10 cellular contexts compared by ENCODE assay signal in the genomic region with DNA sequence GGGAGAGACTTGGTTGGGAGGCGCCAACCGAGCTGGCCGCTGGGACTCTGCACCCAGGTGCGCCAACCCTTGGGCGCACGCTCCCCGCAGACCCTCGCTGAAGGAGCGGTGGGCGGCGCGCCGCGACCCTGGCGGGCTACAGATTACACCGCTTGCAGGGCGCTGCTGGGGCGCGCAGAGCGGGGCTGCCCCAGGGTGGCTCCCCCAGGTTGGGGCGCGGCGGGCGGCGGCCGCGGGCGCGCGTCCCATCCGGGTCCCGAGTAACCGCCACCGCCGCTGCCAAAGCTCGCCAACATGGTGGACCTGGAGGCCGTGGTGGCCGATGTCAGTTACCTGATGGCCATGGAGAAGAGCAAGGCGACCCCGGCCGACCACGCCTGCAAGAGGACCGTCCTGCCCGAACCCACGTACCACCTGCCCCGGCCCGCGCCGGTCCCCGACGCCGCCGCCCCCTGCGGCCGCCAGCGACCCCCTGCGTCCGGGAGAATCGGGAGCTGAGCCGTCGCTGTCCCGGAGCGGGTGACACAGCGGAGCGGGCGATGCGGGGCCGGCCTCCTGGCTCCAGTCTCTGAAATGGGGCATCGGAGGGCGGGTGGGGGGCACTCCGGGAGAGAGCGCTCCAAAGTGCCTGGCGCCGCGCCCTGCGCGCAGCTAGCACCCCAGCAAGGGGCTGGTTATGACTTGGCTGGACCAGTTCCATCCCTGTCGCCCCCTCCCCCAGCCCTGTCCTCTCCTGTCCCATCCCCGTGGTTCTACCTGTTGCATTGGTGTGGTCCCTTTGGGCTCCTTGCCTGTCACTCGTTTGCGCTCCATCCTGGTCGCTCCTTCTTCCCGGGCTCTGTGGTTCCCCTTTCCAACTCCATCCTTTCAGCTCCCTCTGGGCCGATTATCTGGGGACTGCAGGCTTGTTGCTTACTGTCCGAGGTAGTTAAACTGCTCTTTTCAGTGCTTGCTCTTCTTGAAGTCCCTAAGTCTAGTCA.
DNase-seq lines count a peak whose midpoint lies in the region; ATAC-seq and TF ChIP-seq lines count a peak whose summit lies in the region.
"Had no signal": no experiment of that assay in that cellular context is flagged by ENCODE, and none has a peak within 500 bp of the region (broad histone marks: within the 10 kb centered on the region; RNA-seq: fewer than 3 reads in every experiment).

No MANE protein-coding gene starts in this region.

- peak; percentile 48 to 62 for ATAC-seq in activated T-cell treated with anti-CD3 and anti-CD28 coated beads, Interleukin-2, amount 50 U/mL, for 4 hours
- ATAC-seq in activated naive CD8-positive, alpha-beta T cell treated with anti-CD3 and anti-CD28 coated beads, Interleukin-2, amount 50 U/mL, for 24 hours: peak; percentile 10
- ATAC-seq in lung (ENCODE audit: insufficient read depth, low FRiP score) (peak; percentile 36), HG02642 (IDR thresholded peaks at IDR 0.05; ENCODE audit: poor library complexity, unreplicated experiment) (no peak)

- intact Hi-C loops in transverse colon (cut with DNase I; ENCODE audit: low total_unique reads): no loop called here

- no peaks in the 10 kb centered on the region for H3K36me3 Mint-ChIP-seq in activated T-cell treated with anti-CD3 and anti-CD28 coated beads, Interleukin-2, amount 50 U/mL, for 4 hours (ENCODE audit: insufficient read depth)
- no peaks in the 10 kb centered on the region for H3K36me3 Mint-ChIP-seq in activated naive CD8-positive, alpha-beta T cell treated with anti-CD3 and anti-CD28 coated beads, Interleukin-2, amount 50 U/mL, for 24 hours (ENCODE audit: low read depth)

- peaks cover 57% of the 10 kb centered on the region for H3K27me3 Mint-ChIP-seq in activated T-cell treated with anti-CD3 and anti-CD28 coated beads, Interleukin-2, amount 50 U/mL, for 4 hours (ENCODE audit: low read depth)
- H3K27me3 Mint-ChIP-seq in activated naive CD8-positive, alpha-beta T cell treated with anti-CD3 and anti-CD28 coated beads, Interleukin-2, amount 50 U/mL, for 24 hours: peaks cover 56% of the 10 kb centered on the region

- H3K27me3 ChIP-seq in lung (ENCODE audit: control insufficient read depth, insufficient read depth) (no peaks in the 10 kb centered on the region), transverse colon (peaks cover 58% of the 10 kb centered on the region)

- no peak for TF ChIP-seq POLR2A in transverse colon (IDR thresholded peaks at IDR 0.05)

- H3K9me3 ChIP-seq in lung (ENCODE audit: control insufficient read depth in 2 of 2, insufficient read depth in 1 of 2, low read length in 1 of 2) (peaks cover 0 to 1% of the 10 kb centered on the region in 2 donors), transverse colon (no peaks in the 10 kb centered on the region)

- WGBS in lung, 2 donors: 1 to 3% methylated on average over 59 to 85 of the region's 85 CpGs
- WGBS in transverse colon (ENCODE audit: low coverage in 1 of 2), 2 donors: 2 to 3% methylated on average over 6 to 52 of the region's 85 CpGs

- peaks cover 0 to 14% of the 10 kb centered on the region in 2 donors for H3K4me1 ChIP-seq in lung (ENCODE audit: control insufficient read depth in 2 of 2, insufficient read depth in 2 of 2, low read length in 2 of 2)
- peaks cover 18 to 26% (median 23%) of the 10 kb centered on the region in 4 donors for H3K4me1 ChIP-seq in transverse colon

- peak overlapping the region; percentile 55 for H3K4me3 Mint-ChIP-seq in activated T-cell treated with anti-CD3 and anti-CD28 coated beads, Interleukin-2, amount 50 U/mL, for 4 hours
- H3K4me3 Mint-ChIP-seq in activated naive CD8-positive, alpha-beta T cell treated with anti-CD3 and anti-CD28 coated beads, Interleukin-2, amount 50 U/mL, for 24 hours: peak overlapping the region; percentile 70

- no peak overlapping the region for H3K27ac Mint-ChIP-seq in activated naive CD8-positive, alpha-beta T cell treated with anti-CD3 and anti-CD28 coated beads, Interleukin-2, amount 50 U/mL, for 24 hours

- no peak for TF ChIP-seq EP300 in transverse colon (IDR thresholded peaks at IDR 0.05; ENCODE audit: low read depth)

- no peaks in the 10 kb centered on the region for H3K9me3 Mint-ChIP-seq in activated T-cell treated with anti-CD3 and anti-CD28 coated beads, Interleukin-2, amount 50 U/mL, for 4 hours
- no peaks in the 10 kb centered on the region for H3K9me3 Mint-ChIP-seq in activated naive CD8-positive, alpha-beta T cell treated with anti-CD3 and anti-CD28 coated beads, Interleukin-2, amount 50 U/mL, for 24 hours

- no peak for TF ChIP-seq CTCF in lung (IDR thresholded peaks at IDR 0.05; ENCODE audit: control extremely low read depth, extremely low read depth)
- TF ChIP-seq CTCF in transverse colon (IDR thresholded peaks at IDR 0.05): no peak

- in situ Hi-C loops in transverse colon (cut with MboI; ENCODE audit: low pct_ligation_motif_present in 1 of 4, low pct_unique_long_range_greater_than_20kb in 1 of 4, low sequenced_read_pairs in 3 of 4): no loop called here

- H3K27ac ChIP-seq in lung (ENCODE audit: low read depth in 1 of 2, low read length in 1 of 2) (no peak overlapping the region), transverse colon (no peak overlapping the region)

- DNase-seq in activated T-cell treated with anti-CD3 and anti-CD28 coated beads, Interleukin-2, amount 50 U/mL, for 4 hours: no peak
- DNase-seq in activated T-cell treated with anti-CD3 and anti-CD28 coated beads for 4 hours (no peak), lung (ENCODE audit: low spot score) (no peak), transverse colon (no peak), occipital lobe (lab: John Stamatoyannopoulos, UW) (no peak), amygdala (lab: John Stamatoyannopoulos, UW) (no peak)
- DNase-seq in activated naive CD8-positive, alpha-beta T cell treated with anti-CD3 and anti-CD28 coated beads, Interleukin-2, amount 50 U/mL, for 24 hours: no peak
- DNase-seq: DND-41; stimulated activated CD8-positive, alpha-beta memory T cell treated with anti-CD3 and anti-CD28 coated beads, Interleukin-4, amount 100 ng/mL, for 48 hours had no signal

- H3K36me3 ChIP-seq in lung (ENCODE audit: control insufficient read depth in 2 of 2, insufficient read depth in 2 of 2, low read length in 2 of 2) (no peaks in the 10 kb centered on the region), transverse colon (no peaks in the 10 kb centered on the region)

- H3K4me1 Mint-ChIP-seq in activated T-cell treated with anti-CD3 and anti-CD28 coated beads, Interleukin-2, amount 50 U/mL, for 4 hours (ENCODE audit: low read depth): peaks cover 22% of the 10 kb centered on the region
- H3K4me1 Mint-ChIP-seq in activated naive CD8-positive, alpha-beta T cell treated with anti-CD3 and anti-CD28 coated beads, Interleukin-2, amount 50 U/mL, for 24 hours: peaks cover 29% of the 10 kb centered on the region

- H3K4me3 ChIP-seq in lung (no peak overlapping the region), transverse colon (peak overlapping the region; percentile 15 to 44 (median 34))
